Comparison of ENCODE assay signal across 26 cellular contexts in genomic region chr21:36834192-36834591, GRCh38.
"Had no signal": no experiment of that assay in that cellular context is flagged by ENCODE, and none has a peak within 500 bp of the region (broad histone marks: within the 10 kb centered on the region; RNA-seq: fewer than 3 reads in every experiment).

No MANE protein-coding gene starts in this region.

- H3K27me3 Mint-ChIP-seq: naive B cell; naive thymus-derived CD8-positive, alpha-beta T cell; natural killer cell treated with Interleukin-12 subunit alpha and Interleukin-12 subunit beta and Interleukin-15 and Interleukin-18, amount 100 ng/mL, for 72 hours; progenitor cell of endocrine pancreas; stimulated activated memory B cell treated with anti-CD40 and anti-IgM and Interleukin-4, amounts not matched to agents 10 μg/mL and 1 μg/mL and 100 μg/mL, for 72 hours; stimulated activated naive CD8-positive, alpha-beta T cell treated with anti-CD3 and anti-CD28 coated beads, Interleukin-15, amount 100 ng/mL, for 72 hours had no signal

- DNase-seq: naive B cell; naive thymus-derived CD8-positive, alpha-beta T cell; nephron progenitor cell; occipital lobe; ovary; right cardiac atrium; right lobe of liver; sigmoid colon; small intestine; stimulated activated CD4-positive, alpha-beta T cell treated with anti-CD3 and anti-CD28 coated beads, Interleukin-1b, Interleukin-23, amount 100 ng/mL, for 48 hours; stimulated activated CD4-positive, alpha-beta T cell treated with anti-CD3 and anti-CD28 coated beads, Interleukin-4, amount 100 ng/mL, for 24 hours; stimulated activated naive CD4-positive, alpha-beta T cell; stimulated activated naive CD8-positive, alpha-beta T cell treated with anti-CD3 and anti-CD28 coated beads, Interleukin-15, amount 100 ng/mL, for 72 hours; stimulated activated naive CD8-positive, alpha-beta T cell treated with anti-CD3 and anti-CD28 coated beads, Interleukin-15, Interleukin-2, amounts not matched to agents 100 U/mL and 50 U/mL, for 24 hours; substantia nigra; testis; trophoblast cell; upper lobe of left lung had no signal

- H3K4me1 ChIP-seq: parathyroid adenoma, right lobe of liver, suprapubic skin, testis had no signal

- H3K9me3 ChIP-seq: ovary, right lobe of liver, sigmoid colon, suprapubic skin, testis, tibial nerve, upper lobe of left lung, vagina had no signal

- H3K4me3 Mint-ChIP-seq: naive thymus-derived CD8-positive, alpha-beta T cell; natural killer cell treated with Interleukin-12 subunit alpha and Interleukin-12 subunit beta and Interleukin-15 and Interleukin-18, amount 100 ng/mL, for 72 hours; nephron progenitor cell; neural crest cell; stimulated activated memory B cell treated with anti-CD40 and anti-IgM and Interleukin-4, amounts not matched to agents 10 μg/mL and 1 μg/mL and 100 μg/mL, for 72 hours; stimulated activated naive CD8-positive, alpha-beta T cell treated with anti-CD3 and anti-CD28 coated beads, Interleukin-15, amount 100 ng/mL, for 72 hours had no signal

- H3K9me3 Mint-ChIP-seq: naive B cell; naive thymus-derived CD8-positive, alpha-beta T cell; natural killer cell treated with Interleukin-12 subunit alpha and Interleukin-12 subunit beta and Interleukin-15 and Interleukin-18, amount 100 ng/mL, for 72 hours; nephron progenitor cell; neural crest cell; stimulated activated memory B cell treated with anti-CD40 and anti-IgM and Interleukin-4, amounts not matched to agents 10 μg/mL and 1 μg/mL and 100 μg/mL, for 72 hours; stimulated activated naive CD8-positive, alpha-beta T cell treated with anti-CD3 and anti-CD28 coated beads, Interleukin-15, amount 100 ng/mL, for 72 hours had no signal

- H3K36me3 Mint-ChIP-seq: natural killer cell treated with Interleukin-12 subunit alpha and Interleukin-12 subunit beta and Interleukin-15 and Interleukin-18, amount 100 ng/mL, for 72 hours had no signal

- H3K27me3 ChIP-seq: ovary, right lobe of liver, sigmoid colon, suprapubic skin, testis, tibial nerve, upper lobe of left lung, vagina had no signal

- ATAC-seq: naive thymus-derived CD8-positive, alpha-beta T cell; natural killer cell treated with Interleukin-12 subunit alpha and Interleukin-12 subunit beta and Interleukin-15 and Interleukin-18, amount 100 ng/mL, for 72 hours; right cardiac atrium; right lobe of liver; stimulated activated memory B cell treated with anti-CD40 and anti-IgM and Interleukin-4, amounts not matched to agents 10 μg/mL and 1 μg/mL and 100 μg/mL, for 72 hours; stimulated activated naive CD8-positive, alpha-beta T cell treated with anti-CD3 and anti-CD28 coated beads, Interleukin-15, amount 100 ng/mL, for 72 hours; stimulated activated naive CD8-positive, alpha-beta T cell treated with anti-CD3 and anti-CD28 coated beads, Interleukin-15, Interleukin-2, amounts not matched to agents 100 U/mL and 50 U/mL, for 24 hours had no signal

- H3K9ac ChIP-seq: parathyroid adenoma had no signal

- H3K27ac ChIP-seq: ovary, parathyroid adenoma, right lobe of liver, sigmoid colon, suprapubic skin, testis, tibial nerve, upper lobe of left lung, vagina had no signal

- H3K4me3 ChIP-seq: ovary, right lobe of liver, sigmoid colon, suprapubic skin, testis, tibial nerve, upper lobe of left lung, vagina had no signal

- H2AFZ ChIP-seq: parathyroid adenoma had no signal

- H3K27ac Mint-ChIP-seq: naive B cell; naive thymus-derived CD8-positive, alpha-beta T cell; natural killer cell treated with Interleukin-12 subunit alpha and Interleukin-12 subunit beta and Interleukin-15 and Interleukin-18, amount 100 ng/mL, for 72 hours; nephron progenitor cell; progenitor cell of endocrine pancreas; stimulated activated memory B cell treated with anti-CD40 and anti-IgM and Interleukin-4, amounts not matched to agents 10 μg/mL and 1 μg/mL and 100 μg/mL, for 72 hours had no signal

- H3K4me1 Mint-ChIP-seq: naive B cell; neural crest cell; stimulated activated naive CD8-positive, alpha-beta T cell treated with anti-CD3 and anti-CD28 coated beads, Interleukin-15, amount 100 ng/mL, for 72 hours had no signal

- H3K36me3 ChIP-seq: ovary, right lobe of liver, sigmoid colon, suprapubic skin, tibial nerve, upper lobe of left lung, vagina had no signal
